ENCODE assay signal across 8 cellular contexts in genomic region chr19:1863638-1864479, GRCh38. TPM values are rescaled to one million over a fixed set of nuclear protein-coding genes. Genes with fewer than 3 reads are reported as not detected.
DNase-seq lines count a peak whose midpoint lies in the region; ATAC-seq, FAIRE-seq and TF ChIP-seq lines count a peak whose summit lies in the region.

No MANE protein-coding gene starts in this region.

- H3K4me3 Mint-ChIP-seq in activated CD4-positive, alpha-beta T cell treated with anti-CD3 and anti-CD28 coated beads, Interleukin-2, amount 10 ng/mL, durations not matched to agents 24 days and 14 days: peak overlapping the region; percentile 83

- H3K9ac ChIP-seq in colonic mucosa (ENCODE audit: low read depth in 2 of 2, low read length in 2 of 2) (peak overlapping the region; percentile 53 to 54), HepG2 (ENCODE audit: insufficient read depth, low read depth, low read length) (peak overlapping the region; percentile 89)

- peaks cover 16% of the 10 kb centered on the region for H3K4me1 Mint-ChIP-seq in activated CD4-positive, alpha-beta T cell treated with anti-CD3 and anti-CD28 coated beads, Interleukin-2, amount 10 ng/mL, durations not matched to agents 24 days and 14 days

- H2AFZ ChIP-seq in HepG2 (ENCODE audit: low read length): no peak overlapping the region

- CTCF ChIA-PET in HepG2 (lab: Yijun Ruan, JAX; ENCODE audit: low intra/inter-chr PET ratio, low total read pairs): interaction anchor here (1.2 kb wide), 1 partner anchor 15 kb away, joined by 3 read pairs; the partner anchor contains the start of gene REXO1

- POLR2A ChIA-PET in HepG2 (lab: Yijun Ruan, JAX): interaction anchor here (0.6 to 1.5 kb wide), 13 partner anchors 10 to 633 kb away, joined by 3 to 13 read pairs (median 4); partner anchors contain the start of genes ABHD17A, ADAT3 and SCAMP4

- peak; percentile 75 to 94 for DNase-seq in AML-193 (lab: John Stamatoyannopoulos, UW)
- DNase-seq in NCI-H460 (ENCODE audit: extremely low read depth, low read depth): peak; percentile 87
- DNase-seq in activated CD4-positive, alpha-beta T cell treated with anti-CD3 and anti-CD28 coated beads, Interleukin-2, amount 10 ng/mL, durations not matched to agents 24 days and 14 days: peak; percentile 98
- DNase-seq in colonic mucosa: peak; percentile 90
- DNase-seq in HepG2 (ENCODE audit: low spot score): peak; percentile 85
- DNase-seq in stimulated activated CD4-positive, alpha-beta T cell treated with anti-CD3 and anti-CD28 coated beads, Interleukin-2, amount 100 ng/mL, for 4 hours (ENCODE audit: low read depth): peak; percentile 94

- TF ChIP-seq EP300 in HepG2 (IDR thresholded peaks at IDR 0.05; ENCODE audit: low read depth in 2 of 2, low read length in 2 of 2) (0 out of 4 replicates have a peak, but pooled peaks of 1 of the 2 experiments have one; percentile 35), HepG2 (CRISPR knock-in tag; IDR thresholded peaks at IDR 0.05; ENCODE audit: borderline replicate concordance) (no peak; the same call in 1 of the 2 replicates)

- no CpG with 5 or more reads among the region's 115 CpGs for WGBS in HepG2 (ENCODE audit: low lambda C conversion rate)

- no peaks in the 10 kb centered on the region for H3K27me3 ChIP-seq in colonic mucosa
- no peaks in the 10 kb centered on the region; a peak in 1 of 5 replicates for H3K27me3 ChIP-seq in HepG2 (ENCODE audit: control insufficient read depth in 1 of 2, insufficient read depth in 2 of 2, low read length in 2 of 2)

- peak; percentile 58 for ATAC-seq in HG03354 (IDR thresholded peaks at IDR 0.05; ENCODE audit: poor library complexity, severe bottlenecking, unreplicated experiment)
- ATAC-seq in HepG2: peak; percentile 48

- peak overlapping the region; percentile 89 for H3K27ac Mint-ChIP-seq in activated CD4-positive, alpha-beta T cell treated with anti-CD3 and anti-CD28 coated beads, Interleukin-2, amount 10 ng/mL, durations not matched to agents 24 days and 14 days

- no peak; the same call in 1 of the 2 replicates for TF ChIP-seq RAD21 in HepG2 (CRISPR knock-in tag; IDR thresholded peaks at IDR 0.05)

- TF ChIP-seq POLR2A in GM19099 (IDR thresholded peaks at IDR 0.05; ENCODE audit: extremely low read depth, insufficient read length, low read depth) (peak; percentile 61), HepG2 (IDR thresholded peaks at IDR 0.05; ENCODE audit: insufficient read depth in 1 of 2, low read depth in 2 of 2, low read length in 2 of 2) (peak; percentile 45 to 62; a peak in 2 of 4 replicates)

- no TSS peak for BruUV-seq in HepG2 (replicated peaks; lab: Mats Ljungman, UMichigan)

- in situ Hi-C loops in HepG2 (cut with HindIII; ENCODE audit: extremely low pct_ligation_motif_present, low pct_unique_long_range_greater_than_20kb): no loop called here

- no peaks in the 10 kb centered on the region for H3K27me3 Mint-ChIP-seq in activated CD4-positive, alpha-beta T cell treated with anti-CD3 and anti-CD28 coated beads, Interleukin-2, amount 10 ng/mL, durations not matched to agents 24 days and 14 days

- no peaks in the 10 kb centered on the region for H3K36me3 ChIP-seq in colonic mucosa
- H3K36me3 ChIP-seq in HepG2 (replicated peaks in 1 of 2; ENCODE audit: control insufficient read depth in 1 of 2, insufficient read depth in 2 of 2, low read length in 2 of 2): no peaks in the 10 kb centered on the region

- H3K9me3 ChIP-seq in colonic mucosa (no peaks in the 10 kb centered on the region), HepG2 (ENCODE audit: low read length) (no peaks in the 10 kb centered on the region)

- no peaks in the 10 kb centered on the region for H3K9me3 Mint-ChIP-seq in activated CD4-positive, alpha-beta T cell treated with anti-CD3 and anti-CD28 coated beads, Interleukin-2, amount 10 ng/mL, durations not matched to agents 24 days and 14 days

- peak overlapping the region; percentile 94 for H3K4me2 ChIP-seq in HepG2 (ENCODE audit: low read depth, low read length)

- no peak for TF ChIP-seq CTCF in colonic mucosa (IDR thresholded peaks at IDR 0.05)
- TF ChIP-seq CTCF in HepG2 (CRISPR knock-in tag; IDR thresholded peaks at IDR 0.05): peak; percentile 30; the same call in 1 of the 2 replicates

- H3K79me2 ChIP-seq in HepG2 (ENCODE audit: insufficient read depth, low read length): peaks cover 38% of the 10 kb centered on the region

- FAIRE-seq in HepG2 (lab: Jason Lieb, UNC): no peak

- H3K36me3 Mint-ChIP-seq in activated CD4-positive, alpha-beta T cell treated with anti-CD3 and anti-CD28 coated beads, Interleukin-2, amount 10 ng/mL, durations not matched to agents 24 days and 14 days (ENCODE audit: low read depth): peaks cover 7% of the 10 kb centered on the region

- H3K4me1 ChIP-seq in colonic mucosa: peaks cover 29% of the 10 kb centered on the region
- H3K4me1 ChIP-seq in HepG2 (ENCODE audit: insufficient read depth, low read length): peaks cover 64% of the 10 kb centered on the region

- peaks cover 22% of the 10 kb centered on the region; the same call in 1 of the 2 replicates for H4K20me1 ChIP-seq in HepG2 (ENCODE audit: insufficient read depth, low read length)

- intact Hi-C loops in activated CD4-positive, alpha-beta T cell treated with anti-CD3 and anti-CD28 coated beads, Interleukin-2, amount 10 ng/mL, durations not matched to agents 24 days and 14 days (cut with micrococcal nuclease): loop anchor here (1.0 to 5.0 kb wide), 5 partner anchors 9 to 233 kb away; partner anchors contain the start of genes ABHD17A, ADAT3, IZUMO4 and MOB3A
- intact Hi-C loops in colonic mucosa (cut with DNase I) (no loop called here), HepG2 (cut with micrococcal nuclease; ENCODE audit: unreplicated experiment) (no loop called here)

- peak overlapping the region; percentile 72 for H3K4me3 ChIP-seq in colonic mucosa
- H3K4me3 ChIP-seq in HepG2 (replicated peaks in 1 of 3; ENCODE audit: insufficient read depth in 1 of 3, low read depth in 2 of 3, low read length in 3 of 3): peak overlapping the region; percentile 73 to 98 (median 82)

- peak overlapping the region; percentile 91 for H3K27ac ChIP-seq in colonic mucosa
- H3K27ac ChIP-seq in HepG2 (ENCODE audit: extremely low read length, insufficient read depth, low read length): peak overlapping the region; percentile 98

RNA-seq across cellular contexts. Expression of gene KLF16, which starts 0.5 kb away (rescaled TPM):
- total RNA-seq in NCI-H460 (2014; rRNA removed; shearing (Covaris generic)): 10.4 and 11.0 TPM in 2 replicates
- polyA plus RNA-seq in NCI-H460 (2014; cell fraction: nucleus; rRNA removed): 12.4 and 14.5 TPM in 2 replicates
- total RNA-seq in activated CD4-positive, alpha-beta T cell treated with anti-CD3 and anti-CD28 coated beads, Interleukin-2, amount 10 ng/mL, durations not matched to agents 24 days and 14 days: 37.0 and 38.1 TPM in 2 replicates
- total RNA-seq in colonic mucosa: 10 to 100 TPM; 31.1 to 34.8 TPM
- 6.2 and 6.7 TPM in 2 replicates for total RNA-seq in HepG2 (2016; rRNA removed; fragmentation: Illumina TruSeq; extraction: Trizol)
- total RNA-seq in HepG2 (2016; cell fraction: cytosol; rRNA removed; fragmentation: Illumina TruSeq; extraction: Trizol; ENCODE audit: low read depth): 2.1 and 2.2 TPM in 2 replicates
- 5.5 and 5.9 TPM in 2 replicates for total RNA-seq in HepG2 (2016; cell fraction: insoluble cytoplasmic fraction; rRNA removed; fragmentation: Illumina TruSeq; extraction: Trizol)
- total RNA-seq in HepG2 (2016; cell fraction: membrane; rRNA removed; fragmentation: Illumina TruSeq; extraction: Trizol): 8.3 and 8.9 TPM in 2 replicates
- total RNA-seq in HepG2 (2016; cell fraction: nucleus; rRNA removed; fragmentation: Illumina TruSeq; extraction: Trizol): 4.0 and 4.8 TPM in 2 replicates
- 3.5 and 4.7 TPM in 2 replicates for polyA plus RNA-seq in HepG2 (2011; rRNA removed)
- 3.7 and 7.0 TPM in 2 replicates for polyA plus RNA-seq in HepG2 (2011; cell fraction: cytosol; rRNA removed)
- 16.7 and 31.9 TPM in 2 replicates for polyA plus RNA-seq in HepG2 (2011; cell fraction: nucleus; rRNA removed)
- polyA plus RNA-seq in HepG2 (2012): 8.3 and 9.4 TPM in 2 replicates
- 3.2 and 3.4 TPM in 2 replicates for polyA plus RNA-seq in HepG2 (2016; cell fraction: cytosol; fragmentation: Illumina TruSeq; extraction: Trizol; ENCODE audit: low read depth)
- polyA plus RNA-seq in HepG2 (2016; cell fraction: insoluble cytoplasmic fraction; fragmentation: Illumina TruSeq; extraction: Trizol; ENCODE audit: low read depth): 12.0 and 14.3 TPM in 2 replicates
- polyA plus RNA-seq in HepG2 (2016; cell fraction: membrane; fragmentation: Illumina TruSeq; extraction: Trizol; ENCODE audit: low read depth): 8.9 and 9.3 TPM in 2 replicates
- 11.4 and 12.0 TPM in 2 replicates for polyA plus RNA-seq in HepG2 (2016; cell fraction: nucleus; fragmentation: Illumina TruSeq; extraction: Trizol; ENCODE audit: insufficient read depth, low read depth)
- 3.1 and 9.7 TPM in 2 replicates for polyA minus RNA-seq in HepG2 (2011; rRNA and poly(A)+ RNA removed; ENCODE audit: low replicate concordance)
- 8.9 and 15.3 TPM in 2 replicates for polyA minus RNA-seq in HepG2 (2011; cell fraction: cytosol; rRNA and poly(A)+ RNA removed)
- polyA minus RNA-seq in HepG2 (2011; cell fraction: nucleus; rRNA and poly(A)+ RNA removed): 2.1 and 2.2 TPM in 2 replicates

RNA-seq across cellular contexts. Expression of gene REXO1, which starts 15.6 kb away (rescaled TPM):
- 5.9 and 6.6 TPM in 2 replicates for total RNA-seq in NCI-H460 (2014; rRNA removed; shearing (Covaris generic))
- polyA plus RNA-seq in NCI-H460 (2014; cell fraction: nucleus; rRNA removed): 11.0 and 17.0 TPM in 2 replicates
- 56.3 and 61.4 TPM in 2 replicates for total RNA-seq in activated CD4-positive, alpha-beta T cell treated with anti-CD3 and anti-CD28 coated beads, Interleukin-2, amount 10 ng/mL, durations not matched to agents 24 days and 14 days
- total RNA-seq in colonic mucosa: 10 to 100 TPM; 42.0 to 51.7 TPM
- 3.0 and 5.0 TPM in 2 replicates for total RNA-seq in HepG2 (2016; rRNA removed; fragmentation: Illumina TruSeq; extraction: Trizol)
- 1.1 and 3.2 TPM in 2 replicates for total RNA-seq in HepG2 (2016; cell fraction: cytosol; rRNA removed; fragmentation: Illumina TruSeq; extraction: Trizol; ENCODE audit: low read depth)
- total RNA-seq in HepG2 (2016; cell fraction: insoluble cytoplasmic fraction; rRNA removed; fragmentation: Illumina TruSeq; extraction: Trizol): 4.1 and 5.2 TPM in 2 replicates
- 3.9 and 4.2 TPM in 2 replicates for total RNA-seq in HepG2 (2016; cell fraction: membrane; rRNA removed; fragmentation: Illumina TruSeq; extraction: Trizol)
- 6.0 and 7.6 TPM in 2 replicates for total RNA-seq in HepG2 (2016; cell fraction: nucleus; rRNA removed; fragmentation: Illumina TruSeq; extraction: Trizol)
- polyA plus RNA-seq in HepG2 (2011; rRNA removed): 11.2 and 13.0 TPM in 2 replicates
- 8.7 and 9.8 TPM in 2 replicates for polyA plus RNA-seq in HepG2 (2011; cell fraction: cytosol; rRNA removed)
- 91.1 and 123 TPM in 2 replicates for polyA plus RNA-seq in HepG2 (2011; cell fraction: nucleus; rRNA removed)
- polyA plus RNA-seq in HepG2 (2012): 13.8 and 15.4 TPM in 2 replicates
- 1.7 and 1.8 TPM in 2 replicates for polyA plus RNA-seq in HepG2 (2016; cell fraction: cytosol; fragmentation: Illumina TruSeq; extraction: Trizol; ENCODE audit: low read depth)
- 7.3 and 10.0 TPM in 2 replicates for polyA plus RNA-seq in HepG2 (2016; cell fraction: insoluble cytoplasmic fraction; fragmentation: Illumina TruSeq; extraction: Trizol; ENCODE audit: low read depth)
- polyA plus RNA-seq in HepG2 (2016; cell fraction: membrane; fragmentation: Illumina TruSeq; extraction: Trizol; ENCODE audit: low read depth): 5.1 and 5.3 TPM in 2 replicates
- 39.5 and 44.1 TPM in 2 replicates for polyA plus RNA-seq in HepG2 (2016; cell fraction: nucleus; fragmentation: Illumina TruSeq; extraction: Trizol; ENCODE audit: insufficient read depth, low read depth)
- polyA minus RNA-seq in HepG2 (2011; rRNA and poly(A)+ RNA removed; ENCODE audit: low replicate concordance): 16.3 and 19.1 TPM in 2 replicates
- 5.5 and 7.7 TPM in 2 replicates for polyA minus RNA-seq in HepG2 (2011; cell fraction: cytosol; rRNA and poly(A)+ RNA removed)
- polyA minus RNA-seq in HepG2 (2011; cell fraction: nucleus; rRNA and poly(A)+ RNA removed): 9.3 and 10.8 TPM in 2 replicates

RNA-seq across cellular contexts. Expression of gene ABHD17A, which starts 21.4 kb away (rescaled TPM):
- 27.0 and 37.1 TPM in 2 replicates for total RNA-seq in NCI-H460 (2014; rRNA removed; shearing (Covaris generic))
- polyA plus RNA-seq in NCI-H460 (2014; cell fraction: nucleus; rRNA removed): 122 and 149 TPM in 2 replicates
- total RNA-seq in activated CD4-positive, alpha-beta T cell treated with anti-CD3 and anti-CD28 coated beads, Interleukin-2, amount 10 ng/mL, durations not matched to agents 24 days and 14 days: 104 and 107 TPM in 2 replicates
- total RNA-seq in colonic mucosa (10 to 100 TPM; 53.3 to 78.5 TPM), HepG2 (2016; rRNA removed; fragmentation: Illumina TruSeq; extraction: Trizol) (27.9 and 40.8 TPM in 2 replicates)
- 52.2 and 64.4 TPM in 2 replicates for total RNA-seq in HepG2 (2016; cell fraction: cytosol; rRNA removed; fragmentation: Illumina TruSeq; extraction: Trizol; ENCODE audit: low read depth)
- total RNA-seq in HepG2 (2016; cell fraction: insoluble cytoplasmic fraction; rRNA removed; fragmentation: Illumina TruSeq; extraction: Trizol): 24.0 and 37.3 TPM in 2 replicates
- 65.2 and 82.2 TPM in 2 replicates for total RNA-seq in HepG2 (2016; cell fraction: membrane; rRNA removed; fragmentation: Illumina TruSeq; extraction: Trizol)
- 17.1 and 19.3 TPM in 2 replicates for total RNA-seq in HepG2 (2016; cell fraction: nucleus; rRNA removed; fragmentation: Illumina TruSeq; extraction: Trizol)
- 27.7 and 44.6 TPM in 2 replicates for polyA plus RNA-seq in HepG2 (2011; rRNA removed)
- polyA plus RNA-seq in HepG2 (2011; cell fraction: cytosol; rRNA removed): 25.9 and 53.1 TPM in 2 replicates
- polyA plus RNA-seq in HepG2 (2011; cell fraction: nucleus; rRNA removed): 72.5 and 83.8 TPM in 2 replicates
- 11.9 and 16.2 TPM in 2 replicates for polyA plus RNA-seq in HepG2 (2012)
- polyA plus RNA-seq in HepG2 (2016; cell fraction: cytosol; fragmentation: Illumina TruSeq; extraction: Trizol; ENCODE audit: low read depth): 51.0 and 62.5 TPM in 2 replicates
- polyA plus RNA-seq in HepG2 (2016; cell fraction: insoluble cytoplasmic fraction; fragmentation: Illumina TruSeq; extraction: Trizol; ENCODE audit: low read depth): 25.3 and 27.0 TPM in 2 replicates
- 54.6 and 60.4 TPM in 2 replicates for polyA plus RNA-seq in HepG2 (2016; cell fraction: membrane; fragmentation: Illumina TruSeq; extraction: Trizol; ENCODE audit: low read depth)
- 38.7 and 42.0 TPM in 2 replicates for polyA plus RNA-seq in HepG2 (2016; cell fraction: nucleus; fragmentation: Illumina TruSeq; extraction: Trizol; ENCODE audit: insufficient read depth, low read depth)
- 15.0 and 50.9 TPM in 2 replicates for polyA minus RNA-seq in HepG2 (2011; rRNA and poly(A)+ RNA removed; ENCODE audit: low replicate concordance)
- polyA minus RNA-seq in HepG2 (2011; cell fraction: cytosol; rRNA and poly(A)+ RNA removed): 17.2 and 18.0 TPM in 2 replicates
- 5.7 and 5.8 TPM in 2 replicates for polyA minus RNA-seq in HepG2 (2011; cell fraction: nucleus; rRNA and poly(A)+ RNA removed)

RNA-seq across cellular contexts. Expression of gene ADAT3, which starts 41.3 kb away (rescaled TPM):
- 2.1 and 3.9 TPM in 2 replicates for total RNA-seq in NCI-H460 (2014; rRNA removed; shearing (Covaris generic))
- 2.7 and 3.5 TPM in 2 replicates for polyA plus RNA-seq in NCI-H460 (2014; cell fraction: nucleus; rRNA removed)
- 8.8 and 10.6 TPM in 2 replicates for total RNA-seq in activated CD4-positive, alpha-beta T cell treated with anti-CD3 and anti-CD28 coated beads, Interleukin-2, amount 10 ng/mL, durations not matched to agents 24 days and 14 days
- total RNA-seq in colonic mucosa (10 to 100 TPM; 14.2 to 24.7 TPM), HepG2 (2016; rRNA removed; fragmentation: Illumina TruSeq; extraction: Trizol) (2.0 and 3.5 TPM in 2 replicates)
- 0.79 and 0.81 TPM in 2 replicates for total RNA-seq in HepG2 (2016; cell fraction: cytosol; rRNA removed; fragmentation: Illumina TruSeq; extraction: Trizol; ENCODE audit: low read depth)
- 1.7 and 3.1 TPM in 2 replicates for total RNA-seq in HepG2 (2016; cell fraction: insoluble cytoplasmic fraction; rRNA removed; fragmentation: Illumina TruSeq; extraction: Trizol)
- 1.7 and 2.1 TPM in 2 replicates for total RNA-seq in HepG2 (2016; cell fraction: membrane; rRNA removed; fragmentation: Illumina TruSeq; extraction: Trizol)
- 1.5 and 1.9 TPM in 2 replicates for total RNA-seq in HepG2 (2016; cell fraction: nucleus; rRNA removed; fragmentation: Illumina TruSeq; extraction: Trizol)
- 0.95 and 1.4 TPM in 2 replicates for polyA plus RNA-seq in HepG2 (2011; rRNA removed)
- 0.94 and 1.7 TPM in 2 replicates for polyA plus RNA-seq in HepG2 (2011; cell fraction: cytosol; rRNA removed)
- polyA plus RNA-seq in HepG2 (2011; cell fraction: nucleus; rRNA removed): 6.4 and 7.8 TPM in 2 replicates
- 1.3 and 1.7 TPM in 2 replicates for polyA plus RNA-seq in HepG2 (2012)
- polyA plus RNA-seq in HepG2 (2016; cell fraction: cytosol; fragmentation: Illumina TruSeq; extraction: Trizol; ENCODE audit: low read depth): 0.68 TPM in 2 replicates
- 2.8 and 3.5 TPM in 2 replicates for polyA plus RNA-seq in HepG2 (2016; cell fraction: insoluble cytoplasmic fraction; fragmentation: Illumina TruSeq; extraction: Trizol; ENCODE audit: low read depth)
- 1.1 and 1.4 TPM in 2 replicates for polyA plus RNA-seq in HepG2 (2016; cell fraction: membrane; fragmentation: Illumina TruSeq; extraction: Trizol; ENCODE audit: low read depth)
- 5.0 and 6.1 TPM in 2 replicates for polyA plus RNA-seq in HepG2 (2016; cell fraction: nucleus; fragmentation: Illumina TruSeq; extraction: Trizol; ENCODE audit: insufficient read depth, low read depth)
- 2.1 and 3.8 TPM in 2 replicates for polyA minus RNA-seq in HepG2 (2011; rRNA and poly(A)+ RNA removed; ENCODE audit: low replicate concordance)
- polyA minus RNA-seq in HepG2 (2011; cell fraction: cytosol; rRNA and poly(A)+ RNA removed): 1.3 and 1.6 TPM in 2 replicates
- polyA minus RNA-seq in HepG2 (2011; cell fraction: nucleus; rRNA and poly(A)+ RNA removed): 2.3 and 2.6 TPM in 2 replicates

RNA-seq across cellular contexts. Expression of gene SCAMP4, which starts 41.3 kb away (rescaled TPM):
- total RNA-seq in NCI-H460 (2014; rRNA removed; shearing (Covaris generic)): 27.5 and 32.0 TPM in 2 replicates
- 38.4 and 58.4 TPM in 2 replicates for polyA plus RNA-seq in NCI-H460 (2014; cell fraction: nucleus; rRNA removed)
- total RNA-seq in activated CD4-positive, alpha-beta T cell treated with anti-CD3 and anti-CD28 coated beads, Interleukin-2, amount 10 ng/mL, durations not matched to agents 24 days and 14 days: 39.2 and 42.4 TPM in 2 replicates
- total RNA-seq in colonic mucosa: 10 to 100 TPM; 57.4 to 91.8 TPM
- total RNA-seq in HepG2 (2016; rRNA removed; fragmentation: Illumina TruSeq; extraction: Trizol): 10.8 and 13.7 TPM in 2 replicates
- 4.4 and 5.1 TPM in 2 replicates for total RNA-seq in HepG2 (2016; cell fraction: cytosol; rRNA removed; fragmentation: Illumina TruSeq; extraction: Trizol; ENCODE audit: low read depth)
- total RNA-seq in HepG2 (2016; cell fraction: insoluble cytoplasmic fraction; rRNA removed; fragmentation: Illumina TruSeq; extraction: Trizol): 9.1 and 12.6 TPM in 2 replicates
- total RNA-seq in HepG2 (2016; cell fraction: membrane; rRNA removed; fragmentation: Illumina TruSeq; extraction: Trizol): 10.1 and 10.7 TPM in 2 replicates
- total RNA-seq in HepG2 (2016; cell fraction: nucleus; rRNA removed; fragmentation: Illumina TruSeq; extraction: Trizol): 24.2 and 31.8 TPM in 2 replicates
- polyA plus RNA-seq in HepG2 (2011; rRNA removed): 10.7 and 12.8 TPM in 2 replicates
- 7.6 and 8.7 TPM in 2 replicates for polyA plus RNA-seq in HepG2 (2011; cell fraction: cytosol; rRNA removed)
- polyA plus RNA-seq in HepG2 (2011; cell fraction: nucleus; rRNA removed): 43.5 and 55.3 TPM in 2 replicates
- polyA plus RNA-seq in HepG2 (2012): 21.8 and 32.2 TPM in 2 replicates
- 5.1 and 6.4 TPM in 2 replicates for polyA plus RNA-seq in HepG2 (2016; cell fraction: cytosol; fragmentation: Illumina TruSeq; extraction: Trizol; ENCODE audit: low read depth)
- polyA plus RNA-seq in HepG2 (2016; cell fraction: insoluble cytoplasmic fraction; fragmentation: Illumina TruSeq; extraction: Trizol; ENCODE audit: low read depth): 10.3 and 13.4 TPM in 2 replicates
- 11.5 and 11.6 TPM in 2 replicates for polyA plus RNA-seq in HepG2 (2016; cell fraction: membrane; fragmentation: Illumina TruSeq; extraction: Trizol; ENCODE audit: low read depth)
- polyA plus RNA-seq in HepG2 (2016; cell fraction: nucleus; fragmentation: Illumina TruSeq; extraction: Trizol; ENCODE audit: insufficient read depth, low read depth): 69.4 and 71.5 TPM in 2 replicates
- 14.8 and 32.0 TPM in 2 replicates for polyA minus RNA-seq in HepG2 (2011; rRNA and poly(A)+ RNA removed; ENCODE audit: low replicate concordance)
- polyA minus RNA-seq in HepG2 (2011; cell fraction: cytosol; rRNA and poly(A)+ RNA removed): 35.3 TPM in 2 replicates
- 13.2 and 15.5 TPM in 2 replicates for polyA minus RNA-seq in HepG2 (2011; cell fraction: nucleus; rRNA and poly(A)+ RNA removed)

Comparison
In these comparisons a context has a peak if more than half of its experiments do, and no peak if none do; other contexts are left out.
1. Peak in every context shown above with its lines: DNase-seq, ATAC-seq, H3K4me3 ChIP-seq and H3K27ac ChIP-seq.